ENCODE assay signal across 1 cellular context in genomic region chr16:68843482-68844210, GRCh38.
TF ChIP-seq lines count a peak whose summit lies in the region.

TANGO6 (plus strand) TSS chr16:68843531; CDS start chr16:68843618, 87 bp downstream.

TF ChIP-seq in HepG2, 621 proteins besides CTCF, POLR2A, EP300 and RAD21 (continued from another document and continues in another):
- no peak for TF ChIP-seq TERF1 (CRISPR knock-in tag; IDR thresholded peaks at IDR 0.05)
- no peak for TF ChIP-seq THRA (CRISPR knock-in tag; IDR thresholded peaks at IDR 0.05; ENCODE audit: borderline replicate concordance)
- no peak for TF ChIP-seq NFYB (CRISPR knock-in tag; IDR thresholded peaks at IDR 0.05)
- no peak for TF ChIP-seq NFAT5 (CRISPR knock-in tag; IDR thresholded peaks at IDR 0.05)
- no peak for TF ChIP-seq ZNF572 (CRISPR knock-in tag; IDR thresholded peaks at IDR 0.05)
- TF ChIP-seq AGO1 (IDR thresholded peaks at IDR 0.05; ENCODE audit: low read depth, low read length, poor library complexity, severe bottlenecking), result peak; percentile 68
- TF ChIP-seq JUND (CRISPR knock-in tag; IDR thresholded peaks at IDR 0.05), result no peak
- no peak for TF ChIP-seq ZNF382 (CRISPR knock-in tag; IDR thresholded peaks at IDR 0.05; ENCODE audit: borderline replicate concordance)
- TF ChIP-seq ZNF510 (CRISPR knock-in tag; IDR thresholded peaks at IDR 0.05; ENCODE audit: low read depth), result peak; percentile 54; the same call in 1 of the 2 replicates
- TF ChIP-seq KDM2A (CRISPR knock-in tag; IDR thresholded peaks at IDR 0.05; ENCODE audit: borderline replicate concordance, low read depth), result peak; percentile 94
- no peak for TF ChIP-seq SP140L (CRISPR knock-in tag; IDR thresholded peaks at IDR 0.05; ENCODE audit: borderline replicate concordance)
- TF ChIP-seq CSRNP2 (CRISPR knock-in tag; conservative IDR thresholded peaks at IDR 0.05; ENCODE audit: low read depth), result no peak
- TF ChIP-seq PHF20 (CRISPR knock-in tag; IDR thresholded peaks at IDR 0.05), result peak; percentile 82
- 0 out of 2 replicates have a peak, but pooled peaks have one; percentile 36 for TF ChIP-seq HDAC2 (CRISPR knock-in tag; IDR thresholded peaks at IDR 0.05)
- TF ChIP-seq HNRNPUL1 (IDR thresholded peaks at IDR 0.05; ENCODE audit: low read depth, low read length), result no peak
- no peak for TF ChIP-seq RBAK (CRISPR knock-in tag; IDR thresholded peaks at IDR 0.05)
- TF ChIP-seq PHF8 (CRISPR knock-in tag; IDR thresholded peaks at IDR 0.05), result peak; percentile 98
- TF ChIP-seq ATM (IDR thresholded peaks at IDR 0.05; ENCODE audit: borderline replicate concordance), result no peak
- TF ChIP-seq ZNF672 (CRISPR knock-in tag; IDR thresholded peaks at IDR 0.05), result no peak
- no peak; the same call in 1 of the 2 replicates for TF ChIP-seq ZNF703 (CRISPR knock-in tag; IDR thresholded peaks at IDR 0.05; ENCODE audit: borderline replicate concordance)
- TF ChIP-seq ZNF652 (CRISPR knock-in tag; IDR thresholded peaks at IDR 0.05; ENCODE audit: borderline replicate concordance, low read depth), result no peak
- 0 out of 2 replicates have a peak, but pooled peaks have one; percentile 14 for TF ChIP-seq ZNF446 (CRISPR knock-in tag; IDR thresholded peaks at IDR 0.05)
- 0 out of 2 replicates have a peak, but pooled peaks have one; percentile 57 for TF ChIP-seq GFI1 (CRISPR knock-in tag; IDR thresholded peaks at IDR 0.05; ENCODE audit: borderline replicate concordance)
- no peak for TF ChIP-seq JUNB (CRISPR knock-in tag; IDR thresholded peaks at IDR 0.05; ENCODE audit: borderline replicate concordance)
- TF ChIP-seq GLI4 (CRISPR knock-in tag; IDR thresholded peaks at IDR 0.05; ENCODE audit: borderline replicate concordance), result no peak; the same call in 1 of the 2 replicates
- TF ChIP-seq ZNF710 (CRISPR knock-in tag; IDR thresholded peaks at IDR 0.05; ENCODE audit: borderline replicate concordance), result no peak; the same call in 1 of the 2 replicates
- peak; percentile 95; the same call in 1 of the 2 replicates for TF ChIP-seq ZNF318 (CRISPR knock-in tag; IDR thresholded peaks at IDR 0.05)
- peak; percentile 73 for TF ChIP-seq ZNF761 (CRISPR knock-in tag; conservative IDR thresholded peaks at IDR 0.05)
- TF ChIP-seq NR2F1 (CRISPR knock-in tag; IDR thresholded peaks at IDR 0.05), result 0 out of 4 replicates have a peak, but pooled peaks of 1 of the 2 experiments have one; percentile 10
- peak; percentile 75; the same call in 1 of the 2 replicates for TF ChIP-seq TMF1 (CRISPR knock-in tag; IDR thresholded peaks at IDR 0.05; ENCODE audit: low read depth)
- no peak for TF ChIP-seq ZNF207 (IDR thresholded peaks at IDR 0.05; ENCODE audit: borderline replicate concordance)
- peak; percentile 55 for TF ChIP-seq ARID5B (CRISPR knock-in tag; IDR thresholded peaks at IDR 0.05)
- TF ChIP-seq KDM3A (CRISPR knock-in tag; IDR thresholded peaks at IDR 0.05; ENCODE audit: low read depth), result peak; percentile 75
